Comparison of ENCODE assay signal across 14 cellular contexts in the genomic region with DNA sequence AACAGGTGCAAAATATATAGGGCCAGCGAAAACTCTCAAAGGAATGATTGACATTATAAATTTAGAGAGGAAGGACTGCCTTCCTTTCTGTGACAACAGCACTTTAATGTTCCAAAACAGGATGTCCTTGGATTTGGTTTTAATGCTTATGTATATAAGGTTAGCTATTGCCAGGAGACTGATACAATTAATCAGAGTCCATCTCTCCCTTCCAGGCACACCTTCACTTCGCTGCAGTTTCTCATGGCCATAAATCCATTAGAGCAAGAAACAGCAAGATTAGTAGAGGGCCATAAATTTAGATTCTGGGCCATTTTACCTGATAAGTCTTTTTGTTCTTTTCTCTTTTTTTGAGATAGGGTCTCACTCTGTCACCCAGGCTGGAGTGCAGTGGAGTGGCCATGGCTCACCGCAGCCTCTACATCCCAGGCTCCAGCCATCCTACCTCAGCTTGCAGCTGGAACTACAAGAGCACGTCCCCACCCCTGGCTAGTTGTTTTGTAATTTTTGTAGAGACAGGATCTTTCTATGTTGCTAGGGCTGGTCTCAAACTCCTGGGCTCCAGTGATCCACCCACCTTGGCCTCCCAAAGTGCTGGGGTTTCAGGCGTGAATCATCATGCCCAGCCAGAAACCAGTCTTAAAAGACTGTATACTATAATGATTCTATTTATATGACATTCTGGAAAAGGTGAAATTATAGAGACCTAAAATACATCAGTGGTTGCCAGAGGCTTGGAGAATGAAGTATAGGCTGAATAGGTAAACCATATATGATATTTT. TPM values are rescaled to one million over a fixed set of nuclear protein-coding genes. Genes with fewer than 3 reads are reported as not detected.
DNase-seq lines count a peak whose midpoint lies in the region; ATAC-seq, FAIRE-seq and TF ChIP-seq lines count a peak whose summit lies in the region.
"Had no signal": no experiment of that assay in that cellular context is flagged by ENCODE, and none has a peak within 500 bp of the region (broad histone marks: within the 10 kb centered on the region; RNA-seq: fewer than 3 reads in every experiment).

No MANE protein-coding gene starts in this region.

- no peak for FAIRE-seq in GM12878 (lab: Jason Lieb, UNC)
- FAIRE-seq: frontal cortex had no signal

- ATAC-seq in activated CD4-positive, alpha-beta T cell treated with anti-CD3 and anti-CD28 coated beads for 36 hours, result peak; percentile 81
- ATAC-seq in GM23338 (no peak), GM12878 (no peak), heart right ventricle (no peak)

- H3K4me2 ChIP-seq in GM23338 (no peak overlapping the region), GM12878 (ENCODE audit: control insufficient read depth, insufficient read depth) (peak overlapping the region; percentile 97)

- H3K4me3 ChIP-seq in GM23338 (no peak overlapping the region), GM12878 (peak overlapping the region; percentile 19; the same call in 1 of the 2 replicates), neutrophil (ENCODE audit: low read depth in 1 of 2, low read length in 1 of 2) (no peak overlapping the region), heart right ventricle (no peak overlapping the region)
- H3K4me3 ChIP-seq: SK-N-MC, skin epidermis had no signal

- no peaks in the 10 kb centered on the region for H3K36me3 Mint-ChIP-seq in activated CD4-positive, alpha-beta T cell treated with anti-CD3 and anti-CD28 coated beads for 36 hours (ENCODE audit: low read depth)
- peaks cover 2% of the 10 kb centered on the region; the same call in 1 of the 3 replicates for H3K36me3 Mint-ChIP-seq in GM23338 (ENCODE audit: low read depth)
- no peaks in the 10 kb centered on the region for H3K36me3 Mint-ChIP-seq in Calu3 (ENCODE audit: insufficient read depth, unreplicated experiment)

- no peak for TF ChIP-seq POLR2A in GM12878 (IDR thresholded peaks at IDR 0.05; ENCODE audit: low read depth, low read length)

- BruUV-seq in GM12878 (replicated peaks; lab: Mats Ljungman, UMichigan) (no TSS peak), Calu3 (replicated peaks; lab: Mats Ljungman, UMichigan) (no TSS peak)

- 0 out of 2 replicates have a peak overlapping the region, but pooled peaks have one; percentile 13 for H2AFZ ChIP-seq in GM23338
- no peak overlapping the region for H2AFZ ChIP-seq in GM12878 (ENCODE audit: control insufficient read depth, low read depth, low read length)

- TF ChIP-seq RAD21 in GM12878 (IDR thresholded peaks at IDR 0.05; ENCODE audit: insufficient read depth, low read depth, low read length), result no peak

- H4K20me1 ChIP-seq in GM23338 (replicated peaks; ENCODE audit: insufficient read depth) (no peaks in the 10 kb centered on the region), GM12878 (ENCODE audit: control insufficient read depth, insufficient read depth) (no peaks in the 10 kb centered on the region)

- SMC1A ChIA-PET in GM12878 (lab: Charles Lee; ENCODE audit: uncharacterized antibody, unreplicated experiment), result interaction anchor here (1.2 to 7.1 kb wide), 13 partner anchors 11 to 94 kb away, joined by 3 to 99 read pairs (median 17); no protein-coding TSS in a partner anchor

- no peak for TF ChIP-seq EP300 in GM12878 (IDR thresholded peaks at IDR 0.05; ENCODE audit: borderline replicate concordance in 1 of 2, control insufficient read depth in 1 of 2, low read depth in 2 of 2, low read length in 2 of 2)

- peaks cover 3% of the 10 kb centered on the region for H3K9me3 ChIP-seq in GM12878 (replicated peaks; ENCODE audit: control insufficient read depth, insufficient read depth, low read length)
- no peaks in the 10 kb centered on the region for H3K9me3 ChIP-seq in neutrophil
- H3K9me3 ChIP-seq in heart right ventricle, result no peaks in the 10 kb centered on the region

- H3K9ac ChIP-seq in GM12878 (ENCODE audit: control insufficient read depth, insufficient read depth, low read length), result peak overlapping the region; percentile 74

- in situ Hi-C loops in GM12878 (cut with MboI), result no loop called here

- peaks cover 6% of the 10 kb centered on the region; the same call in 1 of the 2 replicates for H3F3A ChIP-seq in GM23338 (replicated peaks; ENCODE audit: low read depth)

- WGBS in GM12878 (ENCODE audit: insufficient coverage, insufficient replicate concordance, low lambda C conversion rate, missing lambda C conversion rate), result 73% methylated on average over 5 of the region's 5 CpGs
- WGBS in heart right ventricle, 2 donors, result 82 to 84% methylated on average over 5 of the region's 5 CpGs

- H3K27me3 Mint-ChIP-seq in activated CD4-positive, alpha-beta T cell treated with anti-CD3 and anti-CD28 coated beads for 36 hours, result no peaks in the 10 kb centered on the region
- peaks cover 4% of the 10 kb centered on the region for H3K27me3 Mint-ChIP-seq in GM23338 (ENCODE audit: insufficient read depth, low read depth, poor library complexity)
- H3K27me3 Mint-ChIP-seq in Calu3 (ENCODE audit: unreplicated experiment), result peaks cover 28% of the 10 kb centered on the region

- H3K4me1 ChIP-seq in GM23338 (ENCODE audit: insufficient read depth) (no peaks in the 10 kb centered on the region), GM12878 (ENCODE audit: control insufficient read depth, insufficient read depth, low read length) (peaks cover 29% of the 10 kb centered on the region), neutrophil (ENCODE audit: control insufficient read depth in 1 of 2, insufficient read depth in 1 of 2, low read depth in 1 of 2, low read length in 1 of 2) (peaks cover 23% of the 10 kb centered on the region in 2 experiments), heart right ventricle (peaks cover 0 to 24% (median 5%) of the 10 kb centered on the region in 9 donors)

- no peak overlapping the region for H3K4me3 Mint-ChIP-seq in activated CD4-positive, alpha-beta T cell treated with anti-CD3 and anti-CD28 coated beads for 36 hours
- H3K4me3 Mint-ChIP-seq in GM23338 (no peak overlapping the region), Calu3 (ENCODE audit: low read depth, unreplicated experiment) (no peak overlapping the region)

- RAD21 ChIA-PET in GM12878 (lab: Charles Lee; ENCODE audit: unreplicated experiment), result interaction anchor here (1.0 to 6.3 kb wide), 17 partner anchors 10 to 95 kb away, joined by 3 to 77 read pairs (median 14); no protein-coding TSS in a partner anchor

- H3K9me3 Mint-ChIP-seq in activated CD4-positive, alpha-beta T cell treated with anti-CD3 and anti-CD28 coated beads for 36 hours (ENCODE audit: low read depth), result no peaks in the 10 kb centered on the region
- peaks cover 3% of the 10 kb centered on the region; the same call in 2 of the 3 replicates for H3K9me3 Mint-ChIP-seq in GM23338
- no peaks in the 10 kb centered on the region for H3K9me3 Mint-ChIP-seq in Calu3 (ENCODE audit: low read depth, unreplicated experiment)

- H3K27ac ChIP-seq in GM23338 (ENCODE audit: low read depth), result no peak overlapping the region
- H3K27ac ChIP-seq in GM12878 (ENCODE audit: control insufficient read depth, insufficient read depth), result peak overlapping the region; percentile 90
- peak overlapping the region; percentile 55 for H3K27ac ChIP-seq in neutrophil
- H3K27ac ChIP-seq in heart right ventricle, result peak overlapping the region in 4 of 10 donors; percentile 53 to 83 (median 62)
- H3K27ac ChIP-seq: SK-N-MC had no signal

- H3K79me2 ChIP-seq in GM23338 (replicated peaks; ENCODE audit: insufficient read depth) (no peaks in the 10 kb centered on the region), GM12878 (ENCODE audit: control insufficient read depth, insufficient read depth, low read length) (no peaks in the 10 kb centered on the region; the same call in 1 of the 2 replicates)

- H3K4me1 Mint-ChIP-seq in activated CD4-positive, alpha-beta T cell treated with anti-CD3 and anti-CD28 coated beads for 36 hours, result peaks cover 20% of the 10 kb centered on the region
- H3K4me1 Mint-ChIP-seq in GM23338 (peaks cover 6% of the 10 kb centered on the region; the same call in 2 of the 3 replicates), Calu3 (ENCODE audit: low read depth, unreplicated experiment) (no peaks in the 10 kb centered on the region)

- POLR2A ChIA-PET in activated CD4-positive, alpha-beta T cell treated with anti-CD3 and anti-CD28 coated beads for 36 hours (lab: Charles Lee), result no interaction called here
- POLR2A ChIA-PET in GM12878 (lab: Charles Lee), result interaction anchor here (0.9 to 8.4 kb wide), 14 partner anchors 8 to 94 kb away, joined by 3 to 85 read pairs (median 10); a partner anchor contains a TSS

- H3K9me2 ChIP-seq in GM23338 (ENCODE audit: insufficient read depth), result no peaks in the 10 kb centered on the region

- intact Hi-C loops in activated CD4-positive, alpha-beta T cell treated with anti-CD3 and anti-CD28 coated beads for 36 hours (cut with DNase I, micrococcal nuclease), result no loop called here
- intact Hi-C loops in GM12878 (cut with micrococcal nuclease; ENCODE audit: unreplicated experiment), result no loop called here
- intact Hi-C loops in heart right ventricle (cut with DNase I), result no loop called here
- intact Hi-C loops in Calu3 (cut with micrococcal nuclease; ENCODE audit: unreplicated experiment), result no loop called here

- DNase-seq in activated CD4-positive, alpha-beta T cell treated with anti-CD3 and anti-CD28 coated beads for 36 hours, result peak; percentile 48
- no peak for DNase-seq in activated CD4-positive, alpha-beta T cell treated with anti-CD3 and anti-CD28 coated beads, Interleukin-2, amount 50 U/mL, for 1 hour
- no peak for DNase-seq in GM23338 (ENCODE audit: low spot score)
- no peak for DNase-seq in GM12878 (ENCODE audit: low read depth, low spot score)
- DNase-seq in COLO829 (ENCODE audit: low spot score), result no peak
- DNase-seq in heart right ventricle, result no peak
- no peak for DNase-seq in Calu3
- DNase-seq: central memory CD4-positive, alpha-beta T cell; NCI-H1694 treated with DMSO at 0.1 percent for 48 hours; OCI-M1 had no signal

- H3K27ac Mint-ChIP-seq in activated CD4-positive, alpha-beta T cell treated with anti-CD3 and anti-CD28 coated beads for 36 hours, result no peak overlapping the region
- H3K27ac Mint-ChIP-seq in GM23338, result no peak overlapping the region
- H3K27ac Mint-ChIP-seq in Calu3 (ENCODE audit: unreplicated experiment), result no peak overlapping the region

- CTCF ChIA-PET in activated CD4-positive, alpha-beta T cell treated with anti-CD3 and anti-CD28 coated beads for 36 hours (lab: Charles Lee), result interaction anchor here (0.6 to 1.0 kb wide), 2 partner anchors 25 to 246 kb away, joined by 3 read pairs; no protein-coding TSS in a partner anchor
- CTCF ChIA-PET in GM12878 (lab: Yijun Ruan, JAX), result interaction anchor here (0.6 to 5.5 kb wide), 6 partner anchors 16 to 83 kb away, joined by 3 to 35 read pairs (median 22); no protein-coding TSS in a partner anchor
- CTCF ChIA-PET in Calu3 (lab: Charles Lee), result no interaction called here

- H3K36me3 ChIP-seq in GM23338 (ENCODE audit: insufficient read depth), result no peaks in the 10 kb centered on the region
- no peaks in the 10 kb centered on the region for H3K36me3 ChIP-seq in GM12878 (ENCODE audit: control insufficient read depth in 2 of 2, insufficient read depth in 2 of 2, low read length in 1 of 2)
- H3K36me3 ChIP-seq in neutrophil, result no peaks in the 10 kb centered on the region
- no peaks in the 10 kb centered on the region for H3K36me3 ChIP-seq in heart right ventricle

- no peak for TF ChIP-seq CTCF in GM23338 (conservative IDR thresholded peaks at IDR 0.05; ENCODE audit: low read depth in 2 of 2)
- no peak for TF ChIP-seq CTCF in GM12878 (IDR thresholded peaks at IDR 0.05 in 2 of 3, conservative IDR thresholded peaks at IDR 0.05 in 1 of 3; ENCODE audit: control insufficient read depth in 2 of 3, extremely low read depth in 1 of 3, insufficient read depth in 1 of 3, low read depth in 3 of 3, low read length in 3 of 3)
- no peak for TF ChIP-seq CTCF in neutrophil (IDR thresholded peaks at IDR 0.05)
- TF ChIP-seq CTCF in heart right ventricle (IDR thresholded peaks at IDR 0.05), result no peak
- no peak for TF ChIP-seq CTCF in Calu3 (IDR thresholded peaks at IDR 0.05; ENCODE audit: unreplicated experiment)

- H3K27me3 ChIP-seq in GM23338 (ENCODE audit: insufficient read depth) (no peaks in the 10 kb centered on the region), GM12878 (replicated peaks in 1 of 2; ENCODE audit: control insufficient read depth in 2 of 2, insufficient read depth in 2 of 2, low read length in 1 of 2) (no peaks in the 10 kb centered on the region), neutrophil (no peaks in the 10 kb centered on the region), heart right ventricle (no peaks in the 10 kb centered on the region)

RNA-seq across cellular contexts. Expression of a gene that starts 15.7 kb away (rescaled TPM):
- 100 to 1,000 TPM; 373 to 520 TPM for total RNA-seq in activated CD4-positive, alpha-beta T cell treated with anti-CD3 and anti-CD28 coated beads for 36 hours
- 179 and 187 TPM in 2 replicates for total RNA-seq in GM23338 (2014; rRNA removed; shearing (Covaris generic))
- polyA plus RNA-seq in GM23338 (2016; fragmentation: Nextera tagmentation; extraction: Ambion mirVana), result 29.3 and 35.5 TPM in 2 replicates
- total RNA-seq in GM12878 (2013; cell fraction: nucleolus; rRNA removed), result 1,474 and 1,543 TPM in 2 replicates
- 325 and 365 TPM in 2 replicates for total RNA-seq in GM12878 (2014; rRNA removed)
- total RNA-seq in GM12878 (2014; rRNA removed; fragmentation: Illumina TruSeq; extraction: Trizol), result 306 and 308 TPM in 2 replicates
- total RNA-seq in GM12878 (2021), result 356 and 373 TPM in 2 replicates
- polyA plus RNA-seq in GM12878 (2011; ENCODE audit: low read depth), result 147 TPM
- 368 and 477 TPM in 2 replicates for polyA plus RNA-seq in GM12878 (2011; rRNA removed)
- 111 and 144 TPM in 2 replicates for polyA plus RNA-seq in GM12878 (2011; cell fraction: cytosol; rRNA removed)
- polyA plus RNA-seq in GM12878 (2011; cell fraction: nucleus; rRNA removed), result 375 and 515 TPM in 2 replicates
- polyA plus RNA-seq in GM12878 (2012), result 227 and 250 TPM in 2 replicates
- 218 and 272 TPM in 2 replicates for polyA plus RNA-seq in GM12878 (2014; fragmentation: Illumina TruSeq; extraction: Trizol)
- 100 to 1,000 TPM; 123 to 132 TPM for polyA plus RNA-seq in GM12878 (2014; fragmentation: Nextera tagmentation; extraction: Ambion mirVana)
- polyA plus RNA-seq in GM12878 (2014; rRNA removed), result 152 and 164 TPM in 2 replicates
- 100 to 1,000 TPM; 468 to 526 TPM for polyA plus RNA-seq in GM12878 (2016; fragmentation: Nextera tagmentation; extraction: Ambion mirVana)
- 462 and 911 TPM in 2 replicates for polyA minus RNA-seq in GM12878 (2011; rRNA and poly(A)+ RNA removed)
- polyA minus RNA-seq in GM12878 (2011; cell fraction: cytosol; rRNA and poly(A)+ RNA removed), result 210 and 215 TPM in 2 replicates
- polyA minus RNA-seq in GM12878 (2011; cell fraction: nucleus; rRNA and poly(A)+ RNA removed), result 318 and 391 TPM in 2 replicates
- total RNA-seq in heart right ventricle, result 100 to 1,000 TPM in 5 of 10 donors, 10 to 100 TPM in 5; 58.8 to 300 (median 104) TPM
- polyA plus RNA-seq in heart right ventricle, result 10 to 100 TPM; 25.7 to 40.5 TPM
- 425 and 457 TPM in 2 replicates for total RNA-seq in Calu3 (2022)
